In genomic region chr3:64867204-64867603, GRCh38 we compare ENCODE assay signal across 16 cellular contexts.
DNase-seq lines count a peak whose midpoint lies in the region; FAIRE-seq and TF ChIP-seq lines count a peak whose summit lies in the region.
"Had no signal": no experiment of that assay in that cellular context is flagged by ENCODE, and none has a peak within 500 bp of the region (broad histone marks: within the 10 kb centered on the region; RNA-seq: fewer than 3 reads in every experiment).

No MANE protein-coding gene starts in this region.

- no peak overlapping the region for H3K4me3 ChIP-seq in colonic mucosa
- no peak overlapping the region for H3K4me3 ChIP-seq in endothelial cell of umbilical vein (replicated peaks in 1 of 3; ENCODE audit: insufficient read depth in 1 of 3, low read depth in 1 of 3, low read length in 3 of 3)
- H3K4me3 ChIP-seq in transverse colon: no peak overlapping the region
- H3K4me3 ChIP-seq: A549, GM23248 had no signal

- H3K4me1 Mint-ChIP-seq in nephron: peaks cover 45% of the 10 kb centered on the region
- peaks cover 13% of the 10 kb centered on the region for H3K4me1 Mint-ChIP-seq in Calu3 (ENCODE audit: low read depth, unreplicated experiment)

- no peak for TF ChIP-seq EP300 in transverse colon (IDR thresholded peaks at IDR 0.05; ENCODE audit: low read depth)

- H3K27ac ChIP-seq in colonic mucosa (peak overlapping the region; percentile 28), endothelial cell of umbilical vein (ENCODE audit: insufficient read depth, low read depth, low read length) (no peak overlapping the region), transverse colon (peak overlapping the region; percentile 24 to 65 (median 48))
- H3K27ac ChIP-seq: A549, C4-2B, GM23248 had no signal

- POLR2A ChIA-PET in endothelial cell of umbilical vein (lab: Charles Lee): no interaction called here

- TF ChIP-seq POLR2A in endothelial cell of umbilical vein (IDR thresholded peaks at IDR 0.05; ENCODE audit: low read depth, low read length): no peak
- no peak for TF ChIP-seq POLR2A in transverse colon (IDR thresholded peaks at IDR 0.05)

- peak overlapping the region in 2 of 3 experiments; percentile 66 to 72 for H3K27ac Mint-ChIP-seq in nephron
- no peak overlapping the region for H3K27ac Mint-ChIP-seq in Calu3 (ENCODE audit: unreplicated experiment)
- H3K27ac Mint-ChIP-seq: CD8-positive, alpha-beta T cell had no signal

- H3K27me3 ChIP-seq in colonic mucosa: no peaks in the 10 kb centered on the region
- H3K27me3 ChIP-seq in endothelial cell of umbilical vein (ENCODE audit: control insufficient read depth in 2 of 2, insufficient read depth in 2 of 2, low read length in 2 of 2): no peaks in the 10 kb centered on the region
- H3K27me3 ChIP-seq in transverse colon: no peaks in the 10 kb centered on the region
- H3K27me3 ChIP-seq: BE2C had no signal

- in situ Hi-C loops in transverse colon (cut with MboI; ENCODE audit: low pct_ligation_motif_present in 1 of 4, low pct_unique_long_range_greater_than_20kb in 1 of 4, low sequenced_read_pairs in 3 of 4): no loop called here

- H3K36me3 ChIP-seq in colonic mucosa (no peaks in the 10 kb centered on the region), endothelial cell of umbilical vein (ENCODE audit: control insufficient read depth in 2 of 2, extremely low read depth in 1 of 2, insufficient read depth in 2 of 2, low read length in 2 of 2) (no peaks in the 10 kb centered on the region), transverse colon (no peaks in the 10 kb centered on the region)
- H3K36me3 ChIP-seq: BE2C had no signal

- peaks cover 8% of the 10 kb centered on the region for H3K4me1 ChIP-seq in colonic mucosa
- H3K4me1 ChIP-seq in endothelial cell of umbilical vein (ENCODE audit: control insufficient read depth, extremely low read depth, insufficient read depth, low read length): peaks cover 3% of the 10 kb centered on the region
- peaks cover 10 to 24% (median 18%) of the 10 kb centered on the region in 4 donors for H3K4me1 ChIP-seq in transverse colon
- H3K4me1 ChIP-seq: A549, BE2C had no signal

- CTCF ChIA-PET in endothelial cell of umbilical vein (lab: Charles Lee) (no interaction called here), Calu3 (lab: Charles Lee) (no interaction called here)

- peaks cover 20% of the 10 kb centered on the region for H3K36me3 Mint-ChIP-seq in nephron (ENCODE audit: low read depth)
- H3K36me3 Mint-ChIP-seq in Calu3 (ENCODE audit: insufficient read depth, unreplicated experiment): no peaks in the 10 kb centered on the region
- H3K36me3 Mint-ChIP-seq: CD8-positive, alpha-beta T cell had no signal

- intact Hi-C loops in colonic mucosa (cut with DNase I) (loop anchor here (5.0 kb wide), 1 partner anchor 145 kb away; no protein-coding TSS in a partner anchor), endothelial cell of umbilical vein (cut with micrococcal nuclease) (no loop called here), transverse colon (cut with DNase I; ENCODE audit: low total_unique reads) (no loop called here), Calu3 (cut with micrococcal nuclease; ENCODE audit: unreplicated experiment) (no loop called here)

- no peaks in the 10 kb centered on the region for H3K9me1 ChIP-seq in endothelial cell of umbilical vein (replicated peaks; ENCODE audit: control insufficient read depth, extremely low read depth, insufficient read depth, low read length)

- H4K20me1 ChIP-seq in endothelial cell of umbilical vein (replicated peaks; ENCODE audit: control insufficient read depth, extremely low read depth, insufficient read depth, low read length): no peaks in the 10 kb centered on the region

- 38 to 57% methylated on average over 2 of the region's 2 CpGs for WGBS in transverse colon (ENCODE audit: low coverage in 1 of 2), 2 donors

- no peaks in the 10 kb centered on the region for H3K79me2 ChIP-seq in endothelial cell of umbilical vein (ENCODE audit: control insufficient read depth, insufficient read depth, low read length)

- DNase-seq in colonic mucosa (peak; percentile 67), endothelial cell of umbilical vein (ENCODE audit: low read depth, low spot score) (no peak), transverse colon (peak; percentile 19), Calu3 (no peak), NCI-H2081 treated with DMSO at 0.1 percent for 48 hours (lab: John Stamatoyannopoulos, UW) (no peak), dermis blood vessel endothelial cell (no peak)
- DNase-seq: BE2C; CD8-positive, alpha-beta T cell; COR-L47; DND-41; GF-D8; GM23248; H7 had no signal

- H3K9ac ChIP-seq in colonic mucosa (ENCODE audit: low read depth in 2 of 2, low read length in 2 of 2) (no peak overlapping the region), endothelial cell of umbilical vein (replicated peaks; ENCODE audit: extremely low read depth, insufficient read depth, low read length) (no peak overlapping the region)
- H3K9ac ChIP-seq: GM23248 had no signal

- H2AFZ ChIP-seq in endothelial cell of umbilical vein (ENCODE audit: low read depth, low read length): peak overlapping the region; percentile 49
- H2AFZ ChIP-seq: GM23248 had no signal

- H3K27me3 Mint-ChIP-seq in nephron (ENCODE audit: low read depth) (no peaks in the 10 kb centered on the region), Calu3 (ENCODE audit: unreplicated experiment) (no peaks in the 10 kb centered on the region)

- TF ChIP-seq CTCF in colonic mucosa (IDR thresholded peaks at IDR 0.05) (no peak), endothelial cell of umbilical vein (IDR thresholded peaks at IDR 0.05; ENCODE audit: extremely low read depth in 1 of 2, insufficient read depth in 1 of 2, low read depth in 1 of 2, low read length in 2 of 2) (no peak), nephron (IDR thresholded peaks at IDR 0.05; ENCODE audit: unreplicated experiment in 3 of 3) (no peak), transverse colon (IDR thresholded peaks at IDR 0.05) (no peak), Calu3 (IDR thresholded peaks at IDR 0.05; ENCODE audit: unreplicated experiment) (no peak)

- BruUV-seq in endothelial cell of umbilical vein (replicated peaks; lab: Mats Ljungman, UMichigan) (no TSS peak), Calu3 (replicated peaks; lab: Mats Ljungman, UMichigan) (no TSS peak)

- dilution Hi-C loops in endothelial cell of umbilical vein (cut with MboI; ENCODE audit: extremely low pct_ligation_motif_present, low sequenced_read_pairs): no loop called here

- H3K9me3 ChIP-seq in colonic mucosa: no peaks in the 10 kb centered on the region
- no peaks in the 10 kb centered on the region for H3K9me3 ChIP-seq in endothelial cell of umbilical vein (replicated peaks; ENCODE audit: control insufficient read depth, insufficient read depth, low read length)
- H3K9me3 ChIP-seq in transverse colon: peaks cover 3 to 5% of the 10 kb centered on the region in 2 donors
- H3K9me3 ChIP-seq: A549, BE2C had no signal

- no peak for FAIRE-seq in endothelial cell of umbilical vein (lab: Jason Lieb, UNC)
- FAIRE-seq: A549 had no signal

- H3K9me3 Mint-ChIP-seq in nephron: peaks cover 20% of the 10 kb centered on the region
- H3K9me3 Mint-ChIP-seq in Calu3 (ENCODE audit: low read depth, unreplicated experiment): no peaks in the 10 kb centered on the region

- H3K4me3 Mint-ChIP-seq in nephron: no peak overlapping the region
- H3K4me3 Mint-ChIP-seq in Calu3 (ENCODE audit: low read depth, unreplicated experiment): no peak overlapping the region
- H3K4me3 Mint-ChIP-seq: CD8-positive, alpha-beta T cell had no signal

- no peak overlapping the region for H3K4me2 ChIP-seq in endothelial cell of umbilical vein (ENCODE audit: insufficient read depth, low read length)
- H3K4me2 ChIP-seq: A549 had no signal

TF ChIP-seq in endothelial cell of umbilical vein, 7 proteins besides CTCF, POLR2A, EP300 and RAD21:
- TF ChIP-seq MYC (IDR thresholded peaks at IDR 0.05; ENCODE audit: low read depth, low read length) (no peak), MAX (IDR thresholded peaks at IDR 0.05; ENCODE audit: insufficient read depth, insufficient read length) (no peak), GATA2 (IDR thresholded peaks at IDR 0.05; ENCODE audit: insufficient read depth, insufficient read length, low read depth, low read length) (no peak), EZH2 (IDR thresholded peaks at IDR 0.05; ENCODE audit: borderline replicate concordance, low read depth, low read length, severe bottlenecking) (no peak), FOS (IDR thresholded peaks at IDR 0.05; ENCODE audit: borderline replicate concordance, insufficient read depth, low read length) (no peak), JUN (IDR thresholded peaks at IDR 0.05; ENCODE audit: borderline replicate concordance, insufficient read depth, insufficient read length, low read depth) (no peak), POLR2AphosphoS5 (IDR thresholded peaks at IDR 0.05; ENCODE audit: insufficient read depth, low read depth, low read length) (no peak)

Comparison
In these comparisons a context has a peak if more than half of its experiments do, and no peak if none do; other contexts are left out.
1. DNase-seq: peak in colonic mucosa (single experiment) and transverse colon (single experiment); none in endothelial cell of umbilical vein (single experiment), Calu3 (single experiment), NCI-H2081 treated with DMSO at 0.1 percent for 48 hours (single experiment) and dermis blood vessel endothelial cell (single experiment).